ENCODE assay signal across 3 cellular contexts in genomic region chr16:28739787-28740186, GRCh38. TPM values are rescaled to one million over a fixed set of nuclear protein-coding genes. Genes with fewer than 3 reads are reported as not detected.
"Had no signal": no experiment of that assay in that cellular context is flagged by ENCODE, and none has a peak within 500 bp of the region (broad histone marks: within the 10 kb centered on the region; RNA-seq: fewer than 3 reads in every experiment).

No MANE protein-coding gene starts in this region.

RNA-seq across cellular contexts. Expression of gene NPIPB9, which starts 11.8 kb away (rescaled TPM):
- total RNA-seq: ascending aorta, mesenteric fat pad, vagina had no signal
